Comparison of ENCODE assay signal across 8 cellular contexts in the genomic region with DNA sequence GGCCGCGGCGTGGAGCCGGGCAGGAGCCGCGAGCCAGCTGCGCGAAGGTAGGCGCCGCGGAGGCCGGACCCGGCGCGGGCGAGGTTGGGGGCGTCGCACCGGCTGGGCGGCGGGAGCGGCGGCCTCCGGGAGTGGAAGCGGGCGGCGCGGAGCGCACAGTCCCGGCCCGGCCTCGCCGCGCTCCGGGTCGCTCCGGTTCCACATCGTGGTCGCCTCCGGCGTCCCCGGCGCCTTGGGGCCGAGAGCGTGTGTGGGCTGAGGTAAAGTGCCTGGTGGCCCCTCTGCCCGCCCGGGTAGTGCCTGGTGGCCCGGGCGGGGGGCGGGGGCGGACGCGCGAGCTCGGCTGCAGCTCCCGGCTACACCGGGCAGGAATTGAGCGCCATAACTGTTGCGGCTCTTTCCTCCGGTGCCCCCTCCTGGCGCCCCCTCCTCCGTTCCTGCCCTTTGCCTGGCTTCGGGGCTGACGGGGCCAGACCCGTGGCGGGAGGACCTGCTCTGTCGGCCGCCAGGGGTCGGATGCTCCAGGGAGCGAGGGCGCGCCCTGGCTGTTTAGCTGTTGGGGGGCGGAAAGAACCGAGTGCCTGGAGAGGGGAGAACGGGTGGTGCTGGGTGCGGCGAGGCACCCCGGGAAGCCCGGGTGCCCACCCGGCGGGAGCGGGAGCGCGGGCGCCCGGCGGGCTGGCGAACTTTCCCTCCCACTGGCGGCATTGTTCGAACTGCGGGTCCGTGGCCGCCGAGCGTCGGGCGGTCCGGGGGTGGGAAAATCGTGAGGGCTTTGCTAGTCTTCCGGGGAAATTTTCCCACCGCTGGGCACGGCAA. TPM values are rescaled to one million over a fixed set of nuclear protein-coding genes. Genes with fewer than 3 reads are reported as not detected.
DNase-seq lines count a peak whose midpoint lies in the region; ATAC-seq lines count a peak whose summit lies in the region.

No MANE protein-coding gene starts in this region.

- no peak overlapping the region for H3K27ac Mint-ChIP-seq in stimulated activated effector memory CD8-positive, alpha-beta T cell treated with anti-CD3 and anti-CD28 coated beads, Interleukin-12 subunit alpha, Interleukin-12 subunit beta, amount 100 ng/mL, for 72 hours

- peak overlapping the region; percentile 58 for H3K4me3 Mint-ChIP-seq in stimulated activated effector memory CD8-positive, alpha-beta T cell treated with anti-CD3 and anti-CD28 coated beads, Interleukin-12 subunit alpha, Interleukin-12 subunit beta, amount 100 ng/mL, for 72 hours

- ATAC-seq in Right ventricle myocardium inferior (peak; percentile 38), left lobe of liver (peak; percentile 63), GM21723 (IDR thresholded peaks at IDR 0.05; ENCODE audit: unreplicated experiment) (no peak)
- ATAC-seq in stimulated activated effector memory CD8-positive, alpha-beta T cell treated with anti-CD3 and anti-CD28 coated beads, Interleukin-12 subunit alpha, Interleukin-12 subunit beta, amount 100 ng/mL, for 72 hours: peak; percentile 71

- H3K4me1 Mint-ChIP-seq in stimulated activated effector memory CD8-positive, alpha-beta T cell treated with anti-CD3 and anti-CD28 coated beads, Interleukin-12 subunit alpha, Interleukin-12 subunit beta, amount 100 ng/mL, for 72 hours: peaks cover 8% of the 10 kb centered on the region

- no peaks in the 10 kb centered on the region for H3K36me3 Mint-ChIP-seq in stimulated activated effector memory CD8-positive, alpha-beta T cell treated with anti-CD3 and anti-CD28 coated beads, Interleukin-12 subunit alpha, Interleukin-12 subunit beta, amount 100 ng/mL, for 72 hours

- DNase-seq in Right ventricle myocardium inferior (ENCODE audit: missing footprints) (no peak), cardiac septum (ENCODE audit: low spot score) (no peak), HuH-7 (ENCODE audit: low spot score) (peak; percentile 52), T-helper 1 cell (peak in 3 of 5 donors; percentile 10 to 11 (median 11)), cerebellum (ENCODE audit: low spot score) (peak; percentile 4), left lobe of liver (ENCODE audit: low spot score) (peak; percentile 55)
- DNase-seq in stimulated activated effector memory CD8-positive, alpha-beta T cell treated with anti-CD3 and anti-CD28 coated beads, Interleukin-12 subunit alpha, Interleukin-12 subunit beta, amount 100 ng/mL, for 72 hours (ENCODE audit: low spot score in 2 of 2): peak; percentile 8 to 51

- H3K9me3 Mint-ChIP-seq in stimulated activated effector memory CD8-positive, alpha-beta T cell treated with anti-CD3 and anti-CD28 coated beads, Interleukin-12 subunit alpha, Interleukin-12 subunit beta, amount 100 ng/mL, for 72 hours: no peaks in the 10 kb centered on the region

- intact Hi-C loops in Right ventricle myocardium inferior (cut with DNase I) (loop anchor here (2.0 kb wide), 1 partner anchor 66 kb away; no protein-coding TSS in a partner anchor), cardiac septum (cut with DNase I) (loop anchor here (10.0 kb wide), 1 partner anchor 78 kb away; the partner anchor contains the start of gene RP2)

RNA-seq across cellular contexts. Expression of gene JADE3, which starts 0.7 kb away (rescaled TPM):
- 9.0 TPM for total RNA-seq in Right ventricle myocardium inferior
- total RNA-seq in cardiac septum: 6.7 TPM
- total RNA-seq in cerebellum: 10.9 TPM
- 8.5 TPM for total RNA-seq in left lobe of liver

Comparison
In these comparisons a context has a peak if more than half of its experiments do, and no peak if none do; other contexts are left out.
1. DNase-seq: peak in HuH-7 (single experiment), T-helper 1 cell (3 of 5), cerebellum (single experiment), left lobe of liver (single experiment) and stimulated activated effector memory CD8-positive, alpha-beta T cell treated with anti-CD3 and anti-CD28 coated beads, Interleukin-12 subunit alpha, Interleukin-12 subunit beta, amount 100 ng/mL, for 72 hours (2 of 2); none in Right ventricle myocardium inferior (single experiment) and cardiac septum (single experiment).